In genomic region chr18:49846263-49846662, GRCh38 we compare ENCODE assay signal across 17 cellular contexts. TPM values are rescaled to one million over a fixed set of nuclear protein-coding genes. Genes with fewer than 3 reads are reported as not detected.
DNase-seq lines count a peak whose midpoint lies in the region; ATAC-seq and TF ChIP-seq lines count a peak whose summit lies in the region.
"Had no signal": no experiment of that assay in that cellular context is flagged by ENCODE, and none has a peak within 500 bp of the region (broad histone marks: within the 10 kb centered on the region; RNA-seq: fewer than 3 reads in every experiment).

No MANE protein-coding gene starts in this region.

- TF ChIP-seq CTCF in AG09309 (IDR thresholded peaks at IDR 0.05; ENCODE audit: control insufficient read depth, insufficient read depth, low read depth, low read length, missing control alignments) (no peak), uterus (IDR thresholded peaks at IDR 0.05) (no peak)

- H3K36me3 ChIP-seq in H7 (replicated peaks; ENCODE audit: control insufficient read depth, insufficient read depth, low read length) (no peaks in the 10 kb centered on the region; the same call in 1 of the 2 replicates), iPS-15b (ENCODE audit: control insufficient read depth, insufficient read depth, low read length) (no peaks in the 10 kb centered on the region), uterus (no peaks in the 10 kb centered on the region)
- H3K36me3 ChIP-seq: BLaER1, HAP-1, prostate gland had no signal

- ATAC-seq in HG03108 (IDR thresholded peaks at IDR 0.05; ENCODE audit: unreplicated experiment), result no peak

- DNase-seq in AG09309 (ENCODE audit: low read depth) (peak; percentile 20), H7 (peak; percentile 27), amniotic epithelial cell (ENCODE audit: low read depth) (peak; percentile 35), NCI-H2196 treated with DMSO at 0.1 percent for 48 hours (lab: John Stamatoyannopoulos, UW; ENCODE audit: unreplicated experiment) (no peak), uterus (no peak)
- no peak for DNase-seq in stimulated activated CD4-positive, alpha-beta T cell treated with anti-CD3 and anti-CD28 coated beads, Interleukin-15, amount 100 ng/mL, for 24 hours
- DNase-seq: activated CD4-positive, alpha-beta memory T cell treated with anti-CD3 and anti-CD28 coated beads, Interleukin-2, amount 10 ng/mL, durations not matched to agents 7 days and 5 days; central memory CD4-positive, alpha-beta T cell; GDM1; NCI-H526 treated with DMSO at 0.1 percent for 48 hours; stimulated activated CD4-positive, alpha-beta T cell treated with anti-CD3 and anti-CD28 coated beads, Interleukin-2, amount 100 ng/mL, for 24 hours; T-helper 9 cell had no signal

- H3K27me3 ChIP-seq in H7 (ENCODE audit: control insufficient read depth, insufficient read depth, low read length) (no peaks in the 10 kb centered on the region), iPS-15b (ENCODE audit: control insufficient read depth, insufficient read depth, low read length) (no peaks in the 10 kb centered on the region), uterus (no peaks in the 10 kb centered on the region)
- H3K27me3 ChIP-seq: BLaER1 had no signal

- no peak for TF ChIP-seq POLR2A in uterus (IDR thresholded peaks at IDR 0.05)

- intact Hi-C loops in uterus (cut with DNase I; ENCODE audit: low total_unique reads), result no loop called here

- H3K4me3 ChIP-seq in AG09309 (ENCODE audit: control insufficient read depth, low read depth, low read length), result no peak overlapping the region
- no peak overlapping the region for H3K4me3 ChIP-seq in H7 (ENCODE audit: insufficient read depth, low read depth, low read length)
- no peak overlapping the region for H3K4me3 ChIP-seq in iPS-15b (ENCODE audit: low read depth, low read length)
- no peak overlapping the region for H3K4me3 ChIP-seq in uterus
- H3K4me3 ChIP-seq: BLaER1, HAP-1, prostate gland had no signal

- no peak overlapping the region for H3K27ac ChIP-seq in uterus
- H3K27ac ChIP-seq: BLaER1, prostate gland had no signal

- peak overlapping the region; percentile 24 for H3K9ac ChIP-seq in iPS-15b (ENCODE audit: low read depth, low read length)
- H3K9ac ChIP-seq: BLaER1 had no signal

- H3K4me1 ChIP-seq in iPS-15b (ENCODE audit: control insufficient read depth, insufficient read depth, low read length) (peaks cover 10% of the 10 kb centered on the region), uterus (no peaks in the 10 kb centered on the region)
- H3K4me1 ChIP-seq: prostate gland had no signal

- H3K9me3 ChIP-seq in iPS-15b (ENCODE audit: control insufficient read depth, insufficient read depth, low read length) (no peaks in the 10 kb centered on the region), uterus (no peaks in the 10 kb centered on the region)
- H3K9me3 ChIP-seq: BLaER1, HAP-1, prostate gland had no signal

RNA-seq across cellular contexts. Expression of gene ACAA2, which starts 32.9 kb away (rescaled TPM):
- 112 and 123 TPM in 2 replicates for total RNA-seq in H7 (2014; rRNA removed; shearing (Covaris generic))
- total RNA-seq in uterus, result 10 to 100 TPM; 21.8 to 50.5 (median 41.7) TPM

Comparison
In these comparisons a context has a peak if more than half of its experiments do, and no peak if none do; other contexts are left out.
1. DNase-seq: peak in AG09309 (single experiment), H7 (single experiment) and amniotic epithelial cell (single experiment); none in NCI-H2196 treated with DMSO at 0.1 percent for 48 hours (single experiment), stimulated activated CD4-positive, alpha-beta T cell treated with anti-CD3 and anti-CD28 coated beads, Interleukin-15, amount 100 ng/mL, for 24 hours (single experiment) and uterus (0 of 2).